Comparison of ENCODE assay signal across 30 cellular contexts in the genomic region with DNA sequence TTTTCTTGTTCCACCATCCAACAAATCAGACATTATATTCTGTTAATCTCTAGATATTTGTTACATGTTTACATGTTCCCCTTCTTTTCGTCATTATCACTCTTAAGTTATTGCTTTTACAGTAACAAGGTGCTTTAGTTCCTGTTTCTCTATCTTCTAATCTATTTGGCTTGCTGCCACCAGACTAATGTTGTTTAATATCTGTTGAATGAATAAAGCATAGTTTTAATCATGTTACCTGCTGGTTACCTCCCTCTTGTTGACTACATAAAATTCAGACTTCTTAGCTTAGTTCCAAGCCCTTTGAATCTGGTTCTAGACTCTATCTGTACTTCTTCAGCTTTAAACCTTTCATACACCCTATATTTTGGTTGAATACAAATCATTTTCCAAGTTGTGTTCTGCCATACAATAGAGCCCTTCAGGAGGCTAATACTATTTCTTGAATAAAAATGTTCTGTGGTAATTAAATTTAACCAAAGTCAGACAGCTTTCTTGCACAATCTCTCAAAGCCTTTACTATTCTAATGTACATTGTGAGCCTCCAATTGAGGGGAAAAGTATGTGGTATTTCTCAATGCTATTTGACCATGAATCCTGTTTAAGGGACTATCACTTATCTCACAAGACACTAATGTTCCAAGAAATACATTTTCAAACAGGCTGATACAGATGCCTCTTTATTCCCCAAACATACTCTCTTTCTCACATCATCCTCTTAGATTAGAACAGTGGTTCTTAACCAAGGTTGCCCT.
A peak's percentile ranks its signal among the peaks of the same experiment; 100 is the strongest.
DNase-seq lines count a peak whose midpoint lies in the region; ATAC-seq and TF ChIP-seq lines count a peak whose summit lies in the region.
"Had no signal": no experiment of that assay in that cellular context is flagged by ENCODE, and none has a peak within 500 bp of the region (broad histone marks: within the 10 kb centered on the region; RNA-seq: fewer than 3 reads in every experiment).

No MANE protein-coding gene starts in this region.

- TF ChIP-seq CTCF in AG04449 (IDR thresholded peaks at IDR 0.05; ENCODE audit: insufficient read depth, low read length, missing control alignments) (no peak), mesothelial cell of epicardium (IDR thresholded peaks at IDR 0.05; ENCODE audit: unreplicated experiment) (no peak)

- no peak overlapping the region for H3K4me3 ChIP-seq in AG04449 (ENCODE audit: low read depth, low read length)
- H3K4me3 ChIP-seq: ascending aorta; BLaER1 treated with 17β-estradiol and CSF1 and Interleukin-3, amounts not matched to agents 10 nM and 100 nM; coronary artery; right atrium auricular region; thyroid gland; uterus had no signal

- H3K27me3 Mint-ChIP-seq in T-helper 17 cell: peaks cover 15% of the 10 kb centered on the region
- no peaks in the 10 kb centered on the region for H3K27me3 Mint-ChIP-seq in mesothelial cell of epicardium (ENCODE audit: low read depth)
- H3K27me3 Mint-ChIP-seq: activated naive CD8-positive, alpha-beta T cell treated with anti-CD3 and anti-CD28 coated beads for 36 hours had no signal

- H3K27ac ChIP-seq in caudate nucleus (ENCODE audit: low read depth, low read length): no peak overlapping the region
- H3K27ac ChIP-seq: ascending aorta; BLaER1 treated with 17β-estradiol and CSF1 and Interleukin-3, amounts not matched to agents 10 nM and 100 nM; coronary artery; epithelial cell of prostate; parathyroid adenoma; right atrium auricular region; thyroid gland; uterus had no signal

- CTCF ChIA-PET in AG04449 (lab: Yijun Ruan, JAX): interaction anchor here (0.6 to 5.7 kb wide), 5 partner anchors 9 to 53 kb away, joined by 3 to 37 read pairs (median 9); no protein-coding TSS in a partner anchor

- H3K36me3 Mint-ChIP-seq in T-helper 17 cell (ENCODE audit: low read depth) (peaks cover 4% of the 10 kb centered on the region), mesothelial cell of epicardium (no peaks in the 10 kb centered on the region)

- H3K9me3 ChIP-seq in T-helper 17 cell (ENCODE audit: control insufficient read depth, low read length, poor library complexity, severe bottlenecking): no peaks in the 10 kb centered on the region
- H3K9me3 ChIP-seq: ascending aorta, right atrium auricular region, thyroid gland, uterus had no signal

- POLR2A ChIA-PET in AG04449 (lab: Yijun Ruan, JAX): no interaction called here

- ATAC-seq in T-helper 17 cell (no peak), GM18870 (IDR thresholded peaks at IDR 0.05; ENCODE audit: unreplicated experiment) (no peak)
- ATAC-seq: activated T-cell treated with anti-CD3 and anti-CD28 coated beads, Interleukin-2, amount 50 U/mL, for 4 hours; left lobe of liver; Panc1; WTC11 had no signal

- peak; percentile 1 for DNase-seq in AG04449 (ENCODE audit: low read depth, low spot score)
- DNase-seq in COLO829 (ENCODE audit: low spot score): peak; percentile 89
- no peak for DNase-seq in T-helper 17 cell
- DNase-seq in mesothelial cell of epicardium (ENCODE audit: low spot score in 2 of 2, unreplicated experiment in 2 of 2): no peak
- DNase-seq in activated CD4-positive, alpha-beta T cell treated with anti-CD3 and anti-CD28 coated beads for 4 hours: no peak
- no peak for DNase-seq in caudate nucleus (lab: John Stamatoyannopoulos, UW)
- DNase-seq: activated CD4-positive, alpha-beta T cell treated with anti-CD3 and anti-CD28 coated beads, Interleukin-2, amount 50 U/mL, for 1 hour; activated gamma-delta T cell; activated naive CD8-positive, alpha-beta T cell treated with anti-CD3 and anti-CD28 coated beads for 36 hours; activated T-cell treated with anti-CD3 and anti-CD28 coated beads, Interleukin-2, amount 50 U/mL, for 4 hours; effector CD8-positive, alpha-beta T cell; HCEC 1CT; hippocampal formation; NCI-H1092; NCI-H1694 treated with DMSO at 0.1 percent for 48 hours; NCI-H524 treated with DMSO at 0.1 percent for 48 hours; SHP77; T-helper 9 cell; thyroid gland; uterus had no signal

- H3K4me3 Mint-ChIP-seq in T-helper 17 cell (no peak overlapping the region), mesothelial cell of epicardium (no peak overlapping the region)
- H3K4me3 Mint-ChIP-seq: activated naive CD8-positive, alpha-beta T cell treated with anti-CD3 and anti-CD28 coated beads for 36 hours; activated T-cell treated with anti-CD3 and anti-CD28 coated beads, Interleukin-2, amount 50 U/mL, for 4 hours; WTC11 had no signal

- H3K4me1 Mint-ChIP-seq in T-helper 17 cell (peaks cover 20% of the 10 kb centered on the region), mesothelial cell of epicardium (peaks cover 14% of the 10 kb centered on the region)

- peaks cover 14% of the 10 kb centered on the region for H3K9me3 Mint-ChIP-seq in mesothelial cell of epicardium
- H3K9me3 Mint-ChIP-seq: activated naive CD8-positive, alpha-beta T cell treated with anti-CD3 and anti-CD28 coated beads for 36 hours had no signal

- H3K27ac Mint-ChIP-seq in T-helper 17 cell (peak overlapping the region; percentile 72), mesothelial cell of epicardium (peak overlapping the region; percentile 15)
- H3K27ac Mint-ChIP-seq: activated naive CD8-positive, alpha-beta T cell treated with anti-CD3 and anti-CD28 coated beads for 36 hours; WTC11 had no signal

Comparison
In these comparisons a context has a peak if more than half of its experiments do, and no peak if none do; other contexts are left out.
1. DNase-seq: peak in AG04449 (single experiment) and COLO829 (single experiment); none in T-helper 17 cell (0 of 3), mesothelial cell of epicardium (0 of 2), activated CD4-positive, alpha-beta T cell treated with anti-CD3 and anti-CD28 coated beads for 4 hours (0 of 2) and caudate nucleus (0 of 61).